Comparison of ENCODE assay signal across 19 cellular contexts in the genomic region with DNA sequence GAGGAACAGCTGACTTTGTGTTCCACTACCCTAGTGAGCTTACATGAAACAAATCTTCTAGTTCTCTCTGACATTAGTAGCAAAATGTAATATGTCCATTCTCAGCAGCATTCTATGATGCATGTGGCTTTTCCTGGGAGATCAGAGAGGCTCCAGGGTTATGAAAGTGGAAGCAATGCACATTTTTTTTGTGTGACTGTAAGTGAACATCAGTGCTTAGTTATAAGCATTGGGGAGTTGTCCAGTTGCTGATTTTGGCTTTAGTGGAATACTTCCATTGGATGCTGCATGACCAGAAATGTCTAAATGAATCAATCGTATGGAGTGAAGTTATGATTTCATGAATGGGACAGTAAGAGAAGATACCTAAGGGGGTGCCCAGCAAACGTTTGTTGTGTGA.
DNase-seq lines count a peak whose midpoint lies in the region; ATAC-seq, FAIRE-seq and TF ChIP-seq lines count a peak whose summit lies in the region.
"Had no signal": no experiment of that assay in that cellular context is flagged by ENCODE, and none has a peak within 500 bp of the region (broad histone marks: within the 10 kb centered on the region; RNA-seq: fewer than 3 reads in every experiment).

No MANE protein-coding gene starts in this region.

- H3K4me1 Mint-ChIP-seq in naive thymus-derived CD4-positive, alpha-beta T cell, result no peaks in the 10 kb centered on the region
- H3K4me1 Mint-ChIP-seq: CD14-positive monocyte had no signal

- ATAC-seq in IMR-90 (ENCODE audit: low read depth), result no peak
- ATAC-seq in naive thymus-derived CD4-positive, alpha-beta T cell, result no peak
- ATAC-seq: GM12878, Right ventricle myocardium inferior had no signal

- no peak overlapping the region for H3K14ac ChIP-seq in IMR-90 (replicated peaks; ENCODE audit: low read depth, low read length)

- DNase-seq in EH (ENCODE audit: low read depth), result peak; percentile 59
- DNase-seq in IMR-90, result peak; percentile 11
- peak; percentile 13 for DNase-seq in brain microvascular endothelial cell
- peak; percentile 0 for DNase-seq in iris pigment epithelial cell (ENCODE audit: low read depth)
- DNase-seq in naive thymus-derived CD4-positive, alpha-beta T cell, result no peak
- DNase-seq in activated CD8-positive, alpha-beta memory T cell treated with anti-CD3 and anti-CD28 coated beads, Interleukin-2, amount 50 U/mL, for 48 hours, result no peak
- no peak for DNase-seq in H54 (ENCODE audit: insufficient read length, low spot score)
- DNase-seq in activated naive CD4-positive, alpha-beta T cell treated with Interleukin-2 at 50 U/mL for 16 hours, result no peak
- DNase-seq: DND-41, GDM1, MG63, NCI-H1092, NCI-H1694, Peyer's patch had no signal

- no peak overlapping the region for H3K4ac ChIP-seq in IMR-90 (ENCODE audit: low read depth, low read length)

- dilution Hi-C loops in IMR-90 (cut with HindIII; ENCODE audit: low sequenced_read_pairs, unreplicated experiment), result no loop called here

- WGBS in IMR-90 (ENCODE audit: extremely low coverage in 2 of 2, insufficient read length in 1 of 2), 2 experiments, result no CpG with 5 or more reads among the region's 2 CpGs

- H2AK5ac ChIP-seq in IMR-90 (ENCODE audit: low read depth, low read length), result no peak overlapping the region

- H2AK9ac ChIP-seq in IMR-90 (replicated peaks; ENCODE audit: low read depth, low read length, poor library complexity), result no peak overlapping the region

- no peak overlapping the region for H3K4me2 ChIP-seq in IMR-90 (ENCODE audit: low read depth, low read length)

- no peak overlapping the region for H3K4me3 Mint-ChIP-seq in naive thymus-derived CD4-positive, alpha-beta T cell
- H3K4me3 Mint-ChIP-seq: CD14-positive monocyte had no signal

- TF ChIP-seq RAD21 in IMR-90 (IDR thresholded peaks at IDR 0.05; ENCODE audit: low read length), result no peak

- H3K18ac ChIP-seq in IMR-90 (ENCODE audit: low read depth, low read length), result no peak overlapping the region

- H2AFZ ChIP-seq in IMR-90 (replicated peaks; ENCODE audit: low read length, poor library complexity), result no peak overlapping the region

- no peak overlapping the region for H2BK15ac ChIP-seq in IMR-90 (ENCODE audit: low read depth, low read length)

- no peaks in the 10 kb centered on the region for H3K4me1 ChIP-seq in IMR-90 (ENCODE audit: control insufficient read depth, insufficient read depth, low read length)
- H3K4me1 ChIP-seq in naive thymus-derived CD4-positive, alpha-beta T cell (ENCODE audit: control insufficient read depth in 2 of 2, insufficient read depth in 2 of 2, low read length in 2 of 2), result no peaks in the 10 kb centered on the region
- H3K4me1 ChIP-seq: Peyer's patch had no signal

- no peaks in the 10 kb centered on the region for H3K36me3 ChIP-seq in IMR-90 (ENCODE audit: control insufficient read depth, insufficient read depth, low read length)
- no peaks in the 10 kb centered on the region for H3K36me3 ChIP-seq in brain microvascular endothelial cell (replicated peaks)
- no peaks in the 10 kb centered on the region for H3K36me3 ChIP-seq in naive thymus-derived CD4-positive, alpha-beta T cell (ENCODE audit: control insufficient read depth in 2 of 3, insufficient read depth in 3 of 3, low read length in 3 of 3)
- H3K36me3 ChIP-seq: MG63, Peyer's patch had no signal

- in situ Hi-C loops in IMR-90 (cut with MboI; ENCODE audit: low sequenced_read_pairs), result no loop called here
- in situ Hi-C loops in brain microvascular endothelial cell (cut with HindIII; ENCODE audit: low pct_ligation_motif_present, low sequenced_read_pairs), result no loop called here

- POLR2A ChIA-PET in IMR-90 (lab: Charles Lee; ENCODE audit: unreplicated experiment), result no interaction called here
- POLR2A ChIA-PET in naive thymus-derived CD4-positive, alpha-beta T cell (lab: Charles Lee), result no interaction called here

- peaks cover 0 to 6% (median 0%) of the 10 kb centered on the region in 11 donors for H3K9me3 Mint-ChIP-seq in naive thymus-derived CD4-positive, alpha-beta T cell

- no peak overlapping the region for H4K5ac ChIP-seq in IMR-90 (ENCODE audit: low read depth, low read length)

- no peak overlapping the region for H3K23ac ChIP-seq in IMR-90 (ENCODE audit: low read depth, low read length)

- no peak overlapping the region for H4K91ac ChIP-seq in IMR-90 (ENCODE audit: insufficient read depth, low read depth, low read length)

- no peak overlapping the region for H2BK20ac ChIP-seq in IMR-90 (ENCODE audit: low read depth, low read length)

- FAIRE-seq in H54 (lab: Jason Lieb, UNC), result no peak
- FAIRE-seq: GM12878, GM19239, H1 had no signal

- H4K8ac ChIP-seq in IMR-90 (ENCODE audit: low read depth in 2 of 2, low read length in 2 of 2), result no peak overlapping the region

- no peaks in the 10 kb centered on the region for H3K9me1 ChIP-seq in IMR-90 (ENCODE audit: insufficient read depth, low read length)

- no TSS peak for BruUV-seq in IMR-90 (replicated peaks; lab: Mats Ljungman, UMichigan)

- no peak overlapping the region for H2BK5ac ChIP-seq in IMR-90 (ENCODE audit: low read depth, low read length, poor library complexity, severe bottlenecking)

- H3K27ac Mint-ChIP-seq in naive thymus-derived CD4-positive, alpha-beta T cell, result no peak overlapping the region
- H3K27ac Mint-ChIP-seq: CD14-positive monocyte had no signal

- no peak for TF ChIP-seq POLR2A in IMR-90 (IDR thresholded peaks at IDR 0.05; ENCODE audit: low read depth, low read length)
- TF ChIP-seq POLR2A in H54 (IDR thresholded peaks at IDR 0.05; ENCODE audit: low read depth, low read length), result no peak

- H3K56ac ChIP-seq in IMR-90 (ENCODE audit: extremely low read depth, insufficient read depth, low read length), result no peak overlapping the region

- no peaks in the 10 kb centered on the region for H4K20me1 ChIP-seq in IMR-90 (ENCODE audit: insufficient read depth, low read length)

- no peaks in the 10 kb centered on the region for H3K79me1 ChIP-seq in IMR-90 (ENCODE audit: low read depth in 1 of 2, low read length in 2 of 2)

- no peaks in the 10 kb centered on the region for H3K36me3 Mint-ChIP-seq in naive thymus-derived CD4-positive, alpha-beta T cell
- H3K36me3 Mint-ChIP-seq: CD14-positive monocyte had no signal

- H3K27ac ChIP-seq in IMR-90 (ENCODE audit: insufficient read depth, low read length) (no peak overlapping the region), brain microvascular endothelial cell (no peak overlapping the region)
- no peak overlapping the region for H3K27ac ChIP-seq in naive thymus-derived CD4-positive, alpha-beta T cell (ENCODE audit: low read depth, low read length)
- H3K27ac ChIP-seq: Peyer's patch had no signal

- TF ChIP-seq CTCF in IMR-90 (conservative IDR thresholded peaks at IDR 0.05; ENCODE audit: low read depth, low read length) (no peak), brain microvascular endothelial cell (IDR thresholded peaks at IDR 0.05; ENCODE audit: low read depth, low read length, missing control alignments) (no peak)

- H3K9me3 ChIP-seq in IMR-90 (ENCODE audit: control insufficient read depth, insufficient read depth, low read length), result no peaks in the 10 kb centered on the region
- no peaks in the 10 kb centered on the region for H3K9me3 ChIP-seq in naive thymus-derived CD4-positive, alpha-beta T cell (ENCODE audit: control insufficient read depth in 2 of 3, low read length in 3 of 3)
- H3K9me3 ChIP-seq: MG63, Peyer's patch had no signal

- H3K27me3 ChIP-seq in IMR-90 (ENCODE audit: control insufficient read depth, insufficient read depth, low read length) (no peaks in the 10 kb centered on the region), brain microvascular endothelial cell (replicated peaks) (no peaks in the 10 kb centered on the region)
- no peaks in the 10 kb centered on the region for H3K27me3 ChIP-seq in naive thymus-derived CD4-positive, alpha-beta T cell (ENCODE audit: control insufficient read depth in 2 of 2, insufficient read depth in 2 of 2, low read length in 2 of 2)
- H3K27me3 ChIP-seq: MG63, Peyer's patch had no signal

- CTCF ChIA-PET in IMR-90 (lab: Yijun Ruan, JAX), result no interaction called here
- CTCF ChIA-PET in naive thymus-derived CD4-positive, alpha-beta T cell (lab: Charles Lee), result no interaction called here

- H3K27me3 Mint-ChIP-seq in naive thymus-derived CD4-positive, alpha-beta T cell, result no peaks in the 10 kb centered on the region

- intact Hi-C loops in IMR-90 (cut with micrococcal nuclease), result no loop called here
- intact Hi-C loops in naive thymus-derived CD4-positive, alpha-beta T cell (cut with micrococcal nuclease), result no loop called here

- no peak overlapping the region for H2BK120ac ChIP-seq in IMR-90 (ENCODE audit: low read depth, low read length)

- no peak overlapping the region for H3K4me3 ChIP-seq in IMR-90 (ENCODE audit: insufficient read depth, low read depth, low read length)
- no peak overlapping the region for H3K4me3 ChIP-seq in brain microvascular endothelial cell (ENCODE audit: low read depth, low read length)
- no peak overlapping the region for H3K4me3 ChIP-seq in naive thymus-derived CD4-positive, alpha-beta T cell (ENCODE audit: low read length)
- H3K4me3 ChIP-seq: GM12878, MG63, Peyer's patch had no signal

- no peak overlapping the region for H3K9ac ChIP-seq in IMR-90 (ENCODE audit: low read depth, low read length)

TF ChIP-seq in IMR-90, 13 proteins besides CTCF, POLR2A, EP300 and RAD21:
- TF ChIP-seq FOS (IDR thresholded peaks at IDR 0.05; ENCODE audit: low read depth, low read length), result no peak
TF ChIP-seq in IMR-90: peak in this region for 0.

Comparison
In these comparisons a context has a peak if more than half of its experiments do, and no peak if none do; other contexts are left out.
1. DNase-seq: peak in EH (single experiment), IMR-90 (single experiment), brain microvascular endothelial cell (single experiment) and iris pigment epithelial cell (single experiment); none in naive thymus-derived CD4-positive, alpha-beta T cell (0 of 9), activated CD8-positive, alpha-beta memory T cell treated with anti-CD3 and anti-CD28 coated beads, Interleukin-2, amount 50 U/mL, for 48 hours (single experiment), H54 (single experiment) and activated naive CD4-positive, alpha-beta T cell treated with Interleukin-2 at 50 U/mL for 16 hours (single experiment).